ENCODE assay signal across 8 cellular contexts in genomic region chr16:77212736-77213541, GRCh38. TPM values are rescaled to one million over a fixed set of nuclear protein-coding genes. Genes with fewer than 3 reads are reported as not detected.
A peak's percentile ranks its signal among the peaks of the same experiment; 100 is the strongest.
DNase-seq lines count a peak whose midpoint lies in the region; ATAC-seq lines count a peak whose summit lies in the region.

No MANE protein-coding gene starts in this region.

- ATAC-seq in GM21723 (IDR thresholded peaks at IDR 0.05; ENCODE audit: unreplicated experiment) = peak; percentile 84

- peak; percentile 24 for DNase-seq in EL
- DNase-seq in LHCN-M2 (ENCODE audit: low read depth) = peak; percentile 26
- peak; percentile 35 to 68 (median 63) for DNase-seq in T-helper 1 cell
- DNase-seq in astrocyte of the hippocampus (ENCODE audit: low read depth, low spot score) = peak; percentile 78
- DNase-seq in islet precursor cell = peak; percentile 87
- DNase-seq in stimulated activated CD4-positive, alpha-beta T cell treated with anti-CD3 and anti-CD28 coated beads, Interleukin-1b, Interleukin-23, amount 100 ng/mL, for 48 hours = peak; percentile 71
- DNase-seq in globus pallidus (ENCODE audit: low spot score) = no peak

RNA-seq across cellular contexts. Expression of gene SYCE1L, which starts 13.7 kb away (rescaled TPM):
- total RNA-seq in LHCN-M2 (2014; rRNA removed) = 0.40 and 0.45 TPM in 2 replicates
- polyA plus RNA-seq in LHCN-M2 (2012) = 3.2 TPM

RNA-seq across cellular contexts. Expression of gene MON1B, which starts 21.9 kb away (rescaled TPM):
- total RNA-seq in LHCN-M2 (2014; rRNA removed) = 12.2 and 13.1 TPM in 2 replicates
- polyA plus RNA-seq in LHCN-M2 (2012) = 15.3 TPM
